ENCODE assay signal across 16 cellular contexts in genomic region chr18:61612517-61612916, GRCh38.
DNase-seq lines count a peak whose midpoint lies in the region; ATAC-seq, FAIRE-seq and TF ChIP-seq lines count a peak whose summit lies in the region.
"Had no signal": no experiment of that assay in that cellular context is flagged by ENCODE, and none has a peak within 500 bp of the region (broad histone marks: within the 10 kb centered on the region; RNA-seq: fewer than 3 reads in every experiment).

No MANE protein-coding gene starts in this region.

- H3K36me3 Mint-ChIP-seq in type B pancreatic cell: no peaks in the 10 kb centered on the region
- H3K36me3 Mint-ChIP-seq: activated naive CD8-positive, alpha-beta T cell treated with anti-CD3 and anti-CD28 coated beads for 36 hours had no signal

- H3K36me3 ChIP-seq in liver (ENCODE audit: control insufficient read depth in 4 of 4, insufficient read depth in 3 of 4, low read depth in 1 of 4, low read length in 3 of 4) (no peaks in the 10 kb centered on the region), HepG2 (replicated peaks in 1 of 2; ENCODE audit: control insufficient read depth in 1 of 2, insufficient read depth in 2 of 2, low read length in 2 of 2) (no peaks in the 10 kb centered on the region), PC-3 (ENCODE audit: low read depth, low read length) (no peaks in the 10 kb centered on the region), pancreas (no peaks in the 10 kb centered on the region)
- H3K36me3 ChIP-seq: prostate gland, SJSA1 had no signal

- H3K4me2 ChIP-seq in HepG2 (ENCODE audit: low read depth, low read length) (no peak overlapping the region), PC-3 (ENCODE audit: low read length) (no peak overlapping the region)

- no peak for TF ChIP-seq CTCF in liver (IDR thresholded peaks at IDR 0.05; ENCODE audit: low read depth, low read length, missing input control)
- no peak for TF ChIP-seq CTCF in HepG2 (CRISPR knock-in tag; IDR thresholded peaks at IDR 0.05)
- TF ChIP-seq CTCF in PC-3 (conservative IDR thresholded peaks at IDR 0.05; ENCODE audit: low read depth, low read length): peak; percentile 27; the same call in 1 of the 2 replicates
- TF ChIP-seq CTCF in fibroblast of pulmonary artery (IDR thresholded peaks at IDR 0.05; ENCODE audit: low read length, missing control alignments): peak; percentile 33
- TF ChIP-seq CTCF in type B pancreatic cell (conservative IDR thresholded peaks at IDR 0.05): no peak
- TF ChIP-seq CTCF in pancreas (IDR thresholded peaks at IDR 0.05): no peak

- no peak overlapping the region for H3K27ac Mint-ChIP-seq in type B pancreatic cell
- H3K27ac Mint-ChIP-seq: activated naive CD8-positive, alpha-beta T cell treated with anti-CD3 and anti-CD28 coated beads for 36 hours had no signal

- H3K4me3 Mint-ChIP-seq in type B pancreatic cell: no peak overlapping the region
- H3K4me3 Mint-ChIP-seq: activated naive CD8-positive, alpha-beta T cell treated with anti-CD3 and anti-CD28 coated beads for 36 hours had no signal

- H3K9me3 Mint-ChIP-seq in type B pancreatic cell: peaks cover 6% of the 10 kb centered on the region
- H3K9me3 Mint-ChIP-seq: activated naive CD8-positive, alpha-beta T cell treated with anti-CD3 and anti-CD28 coated beads for 36 hours had no signal

- H3F3A ChIP-seq in PC-3 (ENCODE audit: low read length, unreplicated experiment): no peaks in the 10 kb centered on the region

- FAIRE-seq in HepG2 (lab: Jason Lieb, UNC) (no peak), pancreas (lab: Jason Lieb, UNC) (no peak)
- FAIRE-seq: urothelium cell line had no signal

- H3K4me1 Mint-ChIP-seq in type B pancreatic cell (ENCODE audit: unreplicated experiment): no peaks in the 10 kb centered on the region
- H3K4me1 Mint-ChIP-seq: activated naive CD8-positive, alpha-beta T cell treated with anti-CD3 and anti-CD28 coated beads for 36 hours had no signal

- H3K9me3 ChIP-seq in liver (ENCODE audit: control insufficient read depth in 4 of 4, low read length in 3 of 4) (no peaks in the 10 kb centered on the region), HepG2 (ENCODE audit: low read length) (no peaks in the 10 kb centered on the region), PC-3 (ENCODE audit: low read length) (no peaks in the 10 kb centered on the region), pancreas (no peaks in the 10 kb centered on the region)
- H3K9me3 ChIP-seq: prostate gland had no signal

- H3K27ac ChIP-seq in liver (ENCODE audit: low read depth in 1 of 2, low read length in 2 of 2) (no peak overlapping the region), HepG2 (ENCODE audit: extremely low read length, insufficient read depth, low read length) (no peak overlapping the region), PC-3 (ENCODE audit: low read length) (no peak overlapping the region), pancreas (no peak overlapping the region)
- H3K27ac ChIP-seq: prostate gland, SJSA1 had no signal

- no peak overlapping the region for H3K9ac ChIP-seq in liver (ENCODE audit: low read depth in 1 of 2, low read length in 2 of 2)
- H3K9ac ChIP-seq in HepG2 (ENCODE audit: insufficient read depth, low read depth, low read length): no peak overlapping the region
- no peak overlapping the region for H3K9ac ChIP-seq in PC-3 (ENCODE audit: low read length)

- intact Hi-C loops in HepG2 (cut with micrococcal nuclease; ENCODE audit: unreplicated experiment) (no loop called here), PC-3 (cut with micrococcal nuclease) (no loop called here), pancreas (cut with DNase I) (loop anchor here in 1 of 3 donors (10.0 kb wide), 1 partner anchor 522 kb away; no protein-coding TSS in a partner anchor)

- no peaks in the 10 kb centered on the region for H3K9me2 ChIP-seq in PC-3 (replicated peaks; ENCODE audit: low read length)

- POLR2A ChIA-PET in HepG2 (lab: Yijun Ruan, JAX) (no interaction called here), PC-3 (lab: Charles Lee; ENCODE audit: unreplicated experiment) (no interaction called here)

- H3K27me3 ChIP-seq in liver (ENCODE audit: control insufficient read depth in 4 of 4, insufficient read depth in 4 of 4, low read length in 3 of 4): no peaks in the 10 kb centered on the region
- no peaks in the 10 kb centered on the region for H3K27me3 ChIP-seq in HepG2 (ENCODE audit: control insufficient read depth in 1 of 2, insufficient read depth in 2 of 2, low read length in 2 of 2)
- no peaks in the 10 kb centered on the region for H3K27me3 ChIP-seq in PC-3 (ENCODE audit: low read length)
- no peaks in the 10 kb centered on the region for H3K27me3 ChIP-seq in pancreas
- H3K27me3 ChIP-seq: SJSA1 had no signal

- H2AFZ ChIP-seq in HepG2 (ENCODE audit: low read length): no peak overlapping the region
- no peak overlapping the region for H2AFZ ChIP-seq in PC-3 (ENCODE audit: low read length)

- no peaks in the 10 kb centered on the region for H3K79me2 ChIP-seq in HepG2 (ENCODE audit: insufficient read depth, low read length)
- no peaks in the 10 kb centered on the region for H3K79me2 ChIP-seq in PC-3 (ENCODE audit: low read length)

- no TSS peak for BruUV-seq in HepG2 (replicated peaks; lab: Mats Ljungman, UMichigan)
- BruUV-seq in PC-3 (replicated peaks; lab: Mats Ljungman, UMichigan): no TSS peak

- TF ChIP-seq EP300 in HepG2 (IDR thresholded peaks at IDR 0.05; ENCODE audit: low read depth in 2 of 2, low read length in 2 of 2) (no peak), HepG2 (CRISPR knock-in tag; IDR thresholded peaks at IDR 0.05; ENCODE audit: borderline replicate concordance) (no peak)

- CTCF ChIA-PET in HepG2 (lab: Yijun Ruan, JAX; ENCODE audit: low intra/inter-chr PET ratio, low total read pairs): no interaction called here
- CTCF ChIA-PET in PC-3 (lab: Charles Lee): interaction anchor here (0.6 kb wide), 1 partner anchor 244 kb away, joined by 3 read pairs; no protein-coding TSS in a partner anchor

- no peak for TF ChIP-seq POLR2A in HepG2 (IDR thresholded peaks at IDR 0.05; ENCODE audit: insufficient read depth in 1 of 2, low read depth in 2 of 2, low read length in 2 of 2)

- H3K4me3 ChIP-seq in liver (ENCODE audit: low read depth in 1 of 3, low read length in 3 of 3) (no peak overlapping the region), HepG2 (replicated peaks in 1 of 3; ENCODE audit: insufficient read depth in 1 of 3, low read depth in 2 of 3, low read length in 3 of 3) (no peak overlapping the region), PC-3 (ENCODE audit: low read length) (no peak overlapping the region), fibroblast of pulmonary artery (replicated peaks; ENCODE audit: low read depth, low read length) (no peak overlapping the region), pancreas (no peak overlapping the region)
- H3K4me3 ChIP-seq: prostate gland, SJSA1 had no signal

- no peaks in the 10 kb centered on the region for H3K4me1 ChIP-seq in liver (ENCODE audit: control insufficient read depth in 4 of 4, insufficient read depth in 4 of 4, low read length in 3 of 4)
- H3K4me1 ChIP-seq in HepG2 (ENCODE audit: insufficient read depth, low read length): no peaks in the 10 kb centered on the region
- no peaks in the 10 kb centered on the region for H3K4me1 ChIP-seq in PC-3 (ENCODE audit: insufficient read depth, low read length)
- no peaks in the 10 kb centered on the region for H3K4me1 ChIP-seq in pancreas
- H3K4me1 ChIP-seq: prostate gland had no signal

- peak; percentile 38 to 64 for TF ChIP-seq RAD21 in liver (IDR thresholded peaks at IDR 0.05)
- TF ChIP-seq RAD21 in HepG2 (CRISPR knock-in tag; IDR thresholded peaks at IDR 0.05): no peak

- ATAC-seq in HepG2 (no peak), PC-3 (no peak), pancreas (no peak)

- in situ Hi-C loops in HepG2 (cut with HindIII; ENCODE audit: extremely low pct_ligation_motif_present, low pct_unique_long_range_greater_than_20kb): no loop called here

- H4K20me1 ChIP-seq in HepG2 (ENCODE audit: insufficient read depth, low read length) (no peaks in the 10 kb centered on the region), PC-3 (ENCODE audit: low read length) (no peaks in the 10 kb centered on the region)

- no peak for DNase-seq in HepG2 (ENCODE audit: low spot score)
- DNase-seq in PC-3: no peak
- DNase-seq in fibroblast of pulmonary artery (ENCODE audit: low read depth): no peak
- no peak for DNase-seq in type B pancreatic cell (ENCODE audit: extremely low spot score, unreplicated experiment)
- no peak for DNase-seq in effector CD4-positive, alpha-beta T cell
- DNase-seq in pons (ENCODE audit: low spot score): no peak
- no peak for DNase-seq in pancreas
- DNase-seq: activated CD4-positive, CD25-positive, alpha-beta regulatory T cell; activated naive CD8-positive, alpha-beta T cell treated with anti-CD3 and anti-CD28 coated beads for 36 hours; EL; NCI-H1417 treated with DMSO at 0.1 percent for 48 hours; stimulated activated CD4-positive, alpha-beta T cell treated with anti-CD3 and anti-CD28 coated beads, Interleukin-2, amount 100 ng/mL, for 24 hours had no signal

- H3K27me3 Mint-ChIP-seq in type B pancreatic cell: peaks cover 9% of the 10 kb centered on the region

TF ChIP-seq in liver, 16 proteins besides CTCF, POLR2A, EP300 and RAD21:
- no peak for TF ChIP-seq ATF3 (IDR thresholded peaks at IDR 0.05)
TF ChIP-seq in liver: peak in this region for 0.

TF ChIP-seq in HepG2, 621 proteins besides CTCF, POLR2A, EP300 and RAD21 (continues in another document):
- TF ChIP-seq MIER3 (CRISPR knock-in tag; IDR thresholded peaks at IDR 0.05; ENCODE audit: borderline replicate concordance) (no peak), ZMYM4 (CRISPR knock-in tag; IDR thresholded peaks at IDR 0.05) (no peak), ZNF124 (CRISPR knock-in tag; IDR thresholded peaks at IDR 0.05) (no peak), ZNF512 (CRISPR knock-in tag; IDR thresholded peaks at IDR 0.05) (no peak)

Comparison
In these comparisons a context has a peak if more than half of its experiments do, and no peak if none do; other contexts are left out.
1. CTCF ChIP-seq: peak in PC-3 (single experiment) and fibroblast of pulmonary artery (single experiment); none in liver (single experiment), HepG2 (single experiment), type B pancreatic cell (single experiment) and pancreas (0 of 4).